ENCODE assay signal across 16 cellular contexts in genomic region chr1:21164266-21164665, GRCh38. TPM values are rescaled to one million over a fixed set of nuclear protein-coding genes. Genes with fewer than 3 reads are reported as not detected.
DNase-seq lines count a peak whose midpoint lies in the region; ATAC-seq and TF ChIP-seq lines count a peak whose summit lies in the region.
"Had no signal": no experiment of that assay in that cellular context is flagged by ENCODE, and none has a peak within 500 bp of the region (broad histone marks: within the 10 kb centered on the region; RNA-seq: fewer than 3 reads in every experiment).

No MANE protein-coding gene starts in this region.

- no peaks in the 10 kb centered on the region for H3K27me3 ChIP-seq in psoas muscle (ENCODE audit: insufficient read depth in 3 of 3, low read length in 2 of 3)
- H3K27me3 ChIP-seq in subcutaneous abdominal adipose tissue (ENCODE audit: control insufficient read depth in 5 of 5, insufficient read depth in 4 of 5, low read length in 5 of 5): no peaks in the 10 kb centered on the region

- H3K9me3 ChIP-seq in psoas muscle: no peaks in the 10 kb centered on the region
- H3K9me3 ChIP-seq in subcutaneous abdominal adipose tissue (ENCODE audit: control insufficient read depth in 5 of 5, low read length in 5 of 5): no peaks in the 10 kb centered on the region
- H3K9me3 ChIP-seq: A549 had no signal

- ATAC-seq in psoas muscle: no peak
- ATAC-seq in Right ventricle myocardium superior (ENCODE audit: poor library complexity): no peak
- ATAC-seq in GM21576 (IDR thresholded peaks at IDR 0.05; ENCODE audit: unreplicated experiment): no peak
- ATAC-seq: A549, GM23338 had no signal

- peak overlapping the region; percentile 24 for H3K27ac ChIP-seq in psoas muscle
- peak overlapping the region; percentile 1 for H3K27ac ChIP-seq in subcutaneous abdominal adipose tissue (ENCODE audit: low read depth, low read length)
- H3K27ac ChIP-seq: 22Rv1, A549, HL-60 had no signal

- H3K9ac ChIP-seq in subcutaneous abdominal adipose tissue (ENCODE audit: low read length in 5 of 5): no peak overlapping the region

- H3K4me3 ChIP-seq in psoas muscle: no peak overlapping the region
- no peak overlapping the region for H3K4me3 ChIP-seq in subcutaneous abdominal adipose tissue (ENCODE audit: low read depth in 1 of 5, low read length in 5 of 5)
- H3K4me3 ChIP-seq: A549, GM23338 had no signal

- intact Hi-C loops in psoas muscle (cut with DNase I) (no loop called here), Right ventricle myocardium superior (cut with DNase I) (no loop called here)

- H3K36me3 ChIP-seq in psoas muscle (ENCODE audit: insufficient read depth in 1 of 2, low read depth in 1 of 2) (peaks cover 0 to 34% of the 10 kb centered on the region in 2 donors), subcutaneous abdominal adipose tissue (ENCODE audit: control insufficient read depth in 5 of 5, insufficient read depth in 5 of 5, low read length in 5 of 5) (peaks cover 2 to 15% (median 5%) of the 10 kb centered on the region in 5 donors)

- H3K4me1 ChIP-seq in psoas muscle (peaks cover 22% of the 10 kb centered on the region), subcutaneous abdominal adipose tissue (ENCODE audit: control insufficient read depth in 5 of 5, insufficient read depth in 5 of 5, low read length in 5 of 5) (peaks cover 0 to 27% (median 11%) of the 10 kb centered on the region in 5 donors)

- DNase-seq in NCI-H82 (lab: John Stamatoyannopoulos, UW) (peak; percentile 15), NCI-H82 treated with DMSO at 0.1 percent for 48 hours (lab: John Stamatoyannopoulos, UW; ENCODE audit: unreplicated experiment) (no peak), psoas muscle (no peak), Right ventricle myocardium superior (no peak), NCI-H2107 treated with DMSO at 0.1 percent for 48 hours (lab: John Stamatoyannopoulos, UW; ENCODE audit: unreplicated experiment) (no peak)
- DNase-seq: AML-193; CD4-positive, alpha-beta memory T cell; DMS79; GDM1; HCEC 1CT had no signal

- no peak for TF ChIP-seq CTCF in psoas muscle (IDR thresholded peaks at IDR 0.05)

- 55 to 84% (median 62%) methylated on average over 8 of the region's 8 CpGs for WGBS in psoas muscle, 3 donors

RNA-seq across cellular contexts. Expression of gene EIF4G3, which starts 12.4 kb away (rescaled TPM):
- 10 to 100 TPM; 38.7 to 58.1 (median 48.2) TPM for total RNA-seq in psoas muscle
- 10 to 100 TPM; 11.3 to 58.1 (median 24.6) TPM for polyA plus RNA-seq in psoas muscle
- 24.7 TPM for total RNA-seq in Right ventricle myocardium superior
